13 cellular contexts compared by ENCODE assay signal in the genomic region with DNA sequence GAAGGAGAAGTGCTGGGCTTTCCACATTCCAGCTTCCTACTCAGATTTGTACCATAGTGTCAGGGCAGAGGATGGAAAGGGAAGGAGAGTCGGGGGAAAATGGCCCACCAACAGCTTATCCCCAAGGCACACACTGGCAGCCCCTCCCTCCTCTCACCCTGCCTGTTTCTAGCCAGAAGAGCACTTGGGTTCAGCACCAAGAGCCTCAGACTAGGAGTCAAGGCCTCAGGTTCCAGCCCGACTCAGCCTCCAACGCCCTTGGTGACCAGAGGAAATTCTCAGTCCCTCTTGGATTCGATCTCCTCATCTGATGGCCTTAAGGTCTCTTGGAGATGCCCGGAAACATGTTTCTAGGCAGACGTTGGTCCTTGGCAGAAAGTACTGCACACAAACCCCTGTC.
"Had no signal": no experiment of that assay in that cellular context is flagged by ENCODE, and none has a peak within 500 bp of the region (broad histone marks: within the 10 kb centered on the region; RNA-seq: fewer than 3 reads in every experiment).

No MANE protein-coding gene starts in this region.

- H3K27me3 ChIP-seq: adrenal gland, cardiac muscle cell, tibial nerve had no signal

- H3K4me1 Mint-ChIP-seq: stimulated activated effector memory CD8-positive, alpha-beta T cell treated with anti-CD3 and anti-CD28 coated beads, Interleukin-12 subunit alpha, Interleukin-12 subunit beta, amount 100 ng/mL, for 72 hours had no signal

- H3K4me3 ChIP-seq: adrenal gland, cardiac muscle cell, tibial nerve had no signal

- DNase-seq: activated CD4-positive, alpha-beta T cell treated with anti-CD3 and anti-CD28 coated beads for 4 hours; activated naive CD4-positive, alpha-beta T cell treated with anti-CD3 and anti-CD28 coated beads, Interleukin-2, amount 10 ng/mL, durations not matched to agents 7 days and 5 days; activated T-cell treated with anti-CD3 and anti-CD28 coated beads for 4 hours; erythroblast; islet precursor cell; mammary epithelial cell; nephron progenitor cell; SIG-M5 had no signal

- H3K36me3 Mint-ChIP-seq: activated naive CD4-positive, alpha-beta T cell treated with anti-CD3 and anti-CD28 coated beads, Interleukin-2, amount 10 ng/mL, durations not matched to agents 7 days and 5 days; stimulated activated effector memory CD8-positive, alpha-beta T cell treated with anti-CD3 and anti-CD28 coated beads, Interleukin-12 subunit alpha, Interleukin-12 subunit beta, amount 100 ng/mL, for 72 hours; WTC11 had no signal

- H3K27ac Mint-ChIP-seq: activated naive CD4-positive, alpha-beta T cell treated with anti-CD3 and anti-CD28 coated beads, Interleukin-2, amount 10 ng/mL, durations not matched to agents 7 days and 5 days; nephron progenitor cell; stimulated activated effector memory CD8-positive, alpha-beta T cell treated with anti-CD3 and anti-CD28 coated beads, Interleukin-12 subunit alpha, Interleukin-12 subunit beta, amount 100 ng/mL, for 72 hours; WTC11 had no signal

- H3K9me3 ChIP-seq: adrenal gland, tibial nerve had no signal

- ATAC-seq: stimulated activated effector memory CD8-positive, alpha-beta T cell treated with anti-CD3 and anti-CD28 coated beads, Interleukin-12 subunit alpha, Interleukin-12 subunit beta, amount 100 ng/mL, for 72 hours; WTC11 had no signal

- H3K9me3 Mint-ChIP-seq: activated naive CD4-positive, alpha-beta T cell treated with anti-CD3 and anti-CD28 coated beads, Interleukin-2, amount 10 ng/mL, durations not matched to agents 7 days and 5 days; nephron progenitor cell; stimulated activated effector memory CD8-positive, alpha-beta T cell treated with anti-CD3 and anti-CD28 coated beads, Interleukin-12 subunit alpha, Interleukin-12 subunit beta, amount 100 ng/mL, for 72 hours; WTC11 had no signal

- H3K36me3 ChIP-seq: adrenal gland, cardiac muscle cell, tibial nerve had no signal

- H3K27ac ChIP-seq: cardiac muscle cell had no signal

- H3K4me3 Mint-ChIP-seq: activated naive CD4-positive, alpha-beta T cell treated with anti-CD3 and anti-CD28 coated beads, Interleukin-2, amount 10 ng/mL, durations not matched to agents 7 days and 5 days; nephron progenitor cell; stimulated activated effector memory CD8-positive, alpha-beta T cell treated with anti-CD3 and anti-CD28 coated beads, Interleukin-12 subunit alpha, Interleukin-12 subunit beta, amount 100 ng/mL, for 72 hours; WTC11 had no signal
